ENCODE assay signal across 8 cellular contexts in the genomic region with DNA sequence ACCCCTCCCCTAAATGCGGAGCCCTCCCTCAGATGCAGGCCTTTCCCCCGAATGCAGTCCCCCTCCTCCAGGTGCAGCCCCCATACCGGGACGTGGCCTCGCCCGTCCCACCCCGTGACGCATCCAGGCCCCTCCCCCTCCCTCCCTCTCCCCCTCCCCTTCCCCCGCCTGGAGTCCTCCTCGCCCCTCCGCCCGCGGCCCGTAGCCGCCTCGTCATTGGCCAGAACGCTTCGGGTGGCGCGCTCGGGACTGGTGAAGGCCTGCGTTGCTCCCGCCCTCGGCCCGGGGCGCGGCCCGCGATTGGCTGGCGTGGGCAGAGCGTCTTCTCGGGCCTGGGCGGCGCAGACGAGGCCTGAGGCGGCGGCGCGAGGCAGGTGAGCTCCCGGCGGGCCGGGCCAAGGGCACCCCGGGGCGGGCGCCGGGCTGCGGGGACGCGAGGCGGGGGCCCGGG. TPM values are rescaled to one million over a fixed set of nuclear protein-coding genes. Genes with fewer than 3 reads are reported as not detected.
A peak's percentile ranks its signal among the peaks of the same experiment; 100 is the strongest.
DNase-seq lines count a peak whose midpoint lies in the region; ATAC-seq and TF ChIP-seq lines count a peak whose summit lies in the region.

No MANE protein-coding gene starts in this region.

- peak; percentile 67 for TF ChIP-seq POLR2A in ovary (IDR thresholded peaks at IDR 0.05)

- intact Hi-C loops in ovary (cut with DNase I): no loop called here

- peak overlapping the region; percentile 89 for H3K4me3 ChIP-seq in SK-N-MC
- peak overlapping the region; percentile 55 for H3K4me3 ChIP-seq in ovary
- peak overlapping the region; percentile 88 for H3K4me3 ChIP-seq in thymus (ENCODE audit: low read length)

- TF ChIP-seq CTCF in GM10266 (IDR thresholded peaks at IDR 0.05; ENCODE audit: control insufficient read depth, insufficient read depth, low read depth, missing control alignments) (no peak), ovary (IDR thresholded peaks at IDR 0.05) (no peak)

- H3K27me3 ChIP-seq in ovary: no peaks in the 10 kb centered on the region
- H3K27me3 ChIP-seq in thymus (ENCODE audit: control insufficient read depth, insufficient read depth): peaks cover 23% of the 10 kb centered on the region

- peak; percentile 100 for DNase-seq in GM10266 (ENCODE audit: extremely low spot score)
- peak; percentile 98 for DNase-seq in NCI-H1092 treated with DMSO at 0.1 percent for 48 hours (lab: John Stamatoyannopoulos, UW)
- peak; percentile 66 for DNase-seq in SK-N-MC (ENCODE audit: low read depth, low spot score)
- DNase-seq in activated naive CD4-positive, alpha-beta T cell treated with anti-CD3 and anti-CD28 coated beads, Interleukin-2, amount 50 U/mL, for 16 hours: peak; percentile 98
- DNase-seq in germinal center (ENCODE audit: low spot score): peak; percentile 99
- DNase-seq in ovary: peak; percentile 98 to 99 (median 99)

- no peak for TF ChIP-seq EP300 in ovary (IDR thresholded peaks at IDR 0.05)

- no peak overlapping the region for H3K9ac ChIP-seq in SK-N-MC (ENCODE audit: insufficient read length)

- 0 to 2% (median 1%) methylated on average over 10 to 51 of the region's 51 CpGs for whole genome bisulfite sequencing in ovary, 3 donors
- WGBS in thymus: under 1% methylated on average over 51 of the region's 51 CpGs

- H3K36me3 ChIP-seq in SK-N-MC (ENCODE audit: insufficient read depth, low read length): no peaks in the 10 kb centered on the region; the same call in 1 of the 2 replicates
- H3K36me3 ChIP-seq in ovary: no peaks in the 10 kb centered on the region
- no peaks in the 10 kb centered on the region for H3K36me3 ChIP-seq in thymus (ENCODE audit: control insufficient read depth, insufficient read depth)

- ATAC-seq in HG02610 (IDR thresholded peaks at IDR 0.05; ENCODE audit: unreplicated experiment): peak; percentile 85

- H3K9me3 ChIP-seq in SK-N-MC (ENCODE audit: low read depth, low read length): no peaks in the 10 kb centered on the region
- no peaks in the 10 kb centered on the region for H3K9me3 ChIP-seq in ovary
- H3K9me3 ChIP-seq in thymus (ENCODE audit: control insufficient read depth): no peaks in the 10 kb centered on the region

- H3K4me1 ChIP-seq in ovary (ENCODE audit: insufficient read depth) (peaks cover 13% of the 10 kb centered on the region), thymus (ENCODE audit: control insufficient read depth, insufficient read depth, low read length) (peaks cover 23% of the 10 kb centered on the region)

- H3K27ac ChIP-seq in SK-N-MC (no peak overlapping the region), ovary (peak overlapping the region in 1 of 2 donors; percentile 67), thymus (ENCODE audit: low read depth) (peak overlapping the region; percentile 65)

RNA-seq across cellular contexts. Expression of gene SUN1, which starts 16.0 kb away (rescaled TPM):
- 100 to 1,000 TPM; 140 to 196 (median 154) TPM for total RNA-seq in ovary
- polyA plus RNA-seq in ovary: 100 to 1,000 TPM; 100 to 135 TPM
- 95.4 TPM for polyA plus RNA-seq in thymus
